ENCODE assay signal across 8 cellular contexts in genomic region chr4:8267077-8267476, GRCh38. TPM values are rescaled to one million over a fixed set of nuclear protein-coding genes. Genes with fewer than 3 reads are reported as not detected.
DNase-seq lines count a peak whose midpoint lies in the region; ATAC-seq and TF ChIP-seq lines count a peak whose summit lies in the region.

No MANE protein-coding gene starts in this region.

- no peaks in the 10 kb centered on the region for H3K9me3 Mint-ChIP-seq in activated CD8-positive, alpha-beta memory T cell treated with anti-CD3 and anti-CD28 coated beads, Interleukin-2, amount 10 ng/mL, durations not matched to agents 7 days and 5 days (ENCODE audit: low read depth)
- peaks cover 6% of the 10 kb centered on the region for H3K9me3 Mint-ChIP-seq in glutamatergic neuron (ENCODE audit: unreplicated experiment)

- no peaks in the 10 kb centered on the region for H3K27me3 ChIP-seq in WERI-Rb-1 (ENCODE audit: insufficient read depth, low read depth, severe bottlenecking)

- H3K4me3 ChIP-seq in WERI-Rb-1 (ENCODE audit: low read depth, low read length), result no peak overlapping the region

- no peaks in the 10 kb centered on the region for H3K36me3 Mint-ChIP-seq in activated CD8-positive, alpha-beta memory T cell treated with anti-CD3 and anti-CD28 coated beads, Interleukin-2, amount 10 ng/mL, durations not matched to agents 7 days and 5 days
- H3K36me3 Mint-ChIP-seq in glutamatergic neuron (ENCODE audit: unreplicated experiment), result no peaks in the 10 kb centered on the region

- intact Hi-C loops in sciatic nerve (cut with DNase I), result loop anchor here (5.0 kb wide), 1 partner anchor 1780 kb away; no protein-coding TSS in a partner anchor

- no peaks in the 10 kb centered on the region for H3K9me3 ChIP-seq in WERI-Rb-1 (ENCODE audit: severe bottlenecking)

- no peaks in the 10 kb centered on the region for H3K36me3 ChIP-seq in WERI-Rb-1

- peaks cover 33% of the 10 kb centered on the region for H3K27me3 Mint-ChIP-seq in activated CD8-positive, alpha-beta memory T cell treated with anti-CD3 and anti-CD28 coated beads, Interleukin-2, amount 10 ng/mL, durations not matched to agents 7 days and 5 days
- H3K27me3 Mint-ChIP-seq in glutamatergic neuron (ENCODE audit: unreplicated experiment), result peaks cover 12% of the 10 kb centered on the region

- peak; percentile 59 for ATAC-seq in activated CD8-positive, alpha-beta memory T cell treated with anti-CD3 and anti-CD28 coated beads, Interleukin-2, amount 10 ng/mL, durations not matched to agents 7 days and 5 days
- ATAC-seq in sciatic nerve, result peak; percentile 71
- no peak for ATAC-seq in HG03139 (IDR thresholded peaks at IDR 0.05; ENCODE audit: unreplicated experiment)
- ATAC-seq in GM19467 (IDR thresholded peaks at IDR 0.05; ENCODE audit: unreplicated experiment), result no peak

- no peak overlapping the region for H3K4me3 Mint-ChIP-seq in activated CD8-positive, alpha-beta memory T cell treated with anti-CD3 and anti-CD28 coated beads, Interleukin-2, amount 10 ng/mL, durations not matched to agents 7 days and 5 days
- H3K4me3 Mint-ChIP-seq in glutamatergic neuron (ENCODE audit: unreplicated experiment), result no peak overlapping the region

- H3K4me1 Mint-ChIP-seq in activated CD8-positive, alpha-beta memory T cell treated with anti-CD3 and anti-CD28 coated beads, Interleukin-2, amount 10 ng/mL, durations not matched to agents 7 days and 5 days, result peaks cover 1% of the 10 kb centered on the region
- H3K4me1 Mint-ChIP-seq in glutamatergic neuron (ENCODE audit: low read depth, unreplicated experiment), result peaks cover 7% of the 10 kb centered on the region

- in situ Hi-C loops in KBM-7 (cut with MboI; ENCODE audit: low pct_unique_long_range_greater_than_20kb, low sequenced_read_pairs), result no loop called here

- H3K27ac Mint-ChIP-seq in activated CD8-positive, alpha-beta memory T cell treated with anti-CD3 and anti-CD28 coated beads, Interleukin-2, amount 10 ng/mL, durations not matched to agents 7 days and 5 days, result no peak overlapping the region
- H3K27ac Mint-ChIP-seq in glutamatergic neuron (ENCODE audit: unreplicated experiment), result no peak overlapping the region

- H3K27ac ChIP-seq in WERI-Rb-1, result no peak overlapping the region

- peak; percentile 53 for DNase-seq in activated CD8-positive, alpha-beta memory T cell treated with anti-CD3 and anti-CD28 coated beads, Interleukin-2, amount 10 ng/mL, durations not matched to agents 7 days and 5 days
- no peak for DNase-seq in activated CD8-positive, alpha-beta memory T cell treated with anti-CD3 and anti-CD28 coated beads for 24 hours
- peak; percentile 68 for DNase-seq in KBM-7
- peak; percentile 64 for DNase-seq in WERI-Rb-1
- DNase-seq in glutamatergic neuron, result peak; percentile 76
- DNase-seq in sciatic nerve (ENCODE audit: low spot score), result peak; percentile 79

- CTCF ChIA-PET in activated CD8-positive, alpha-beta memory T cell treated with anti-CD3 and anti-CD28 coated beads, Interleukin-2, amount 10 ng/mL, durations not matched to agents 7 days and 5 days (lab: Charles Lee), result interaction anchor here (0.8 to 2.4 kb wide), 7 partner anchors 23 to 651 kb away, joined by 3 to 12 read pairs (median 3); no protein-coding TSS in a partner anchor

- peak; percentile 93 for TF ChIP-seq CTCF in WERI-Rb-1 (IDR thresholded peaks at IDR 0.05; ENCODE audit: low read depth, low read length)
- TF ChIP-seq CTCF in glutamatergic neuron (IDR thresholded peaks at IDR 0.05; ENCODE audit: partially characterized antibody, unreplicated experiment), result peak; percentile 59

RNA-seq across cellular contexts. Expression of gene HTRA3, which starts 2.5 kb away (rescaled TPM):
- total RNA-seq in activated CD8-positive, alpha-beta memory T cell treated with anti-CD3 and anti-CD28 coated beads, Interleukin-2, amount 10 ng/mL, durations not matched to agents 7 days and 5 days, result not detected
- total RNA-seq in glutamatergic neuron (ENCODE audit: unreplicated experiment) (0.64 TPM), sciatic nerve (23.7 TPM)

Comparison
In these comparisons a context has a peak if more than half of its experiments do, and no peak if none do; other contexts are left out.
1. ATAC-seq: peak in activated CD8-positive, alpha-beta memory T cell treated with anti-CD3 and anti-CD28 coated beads, Interleukin-2, amount 10 ng/mL, durations not matched to agents 7 days and 5 days (single experiment) and sciatic nerve (single experiment); none in HG03139 (single experiment) and GM19467 (single experiment).
2. RNA of gene HTRA3, which starts 2.5 kb away (total RNA-seq): 23.7 TPM in sciatic nerve (single experiment); 0.64 TPM in glutamatergic neuron (single experiment) and not detected in activated CD8-positive, alpha-beta memory T cell treated with anti-CD3 and anti-CD28 coated beads, Interleukin-2, amount 10 ng/mL, durations not matched to agents 7 days and 5 days; every median in the first group is over 10 times any median in the second.